In the genomic region with DNA sequence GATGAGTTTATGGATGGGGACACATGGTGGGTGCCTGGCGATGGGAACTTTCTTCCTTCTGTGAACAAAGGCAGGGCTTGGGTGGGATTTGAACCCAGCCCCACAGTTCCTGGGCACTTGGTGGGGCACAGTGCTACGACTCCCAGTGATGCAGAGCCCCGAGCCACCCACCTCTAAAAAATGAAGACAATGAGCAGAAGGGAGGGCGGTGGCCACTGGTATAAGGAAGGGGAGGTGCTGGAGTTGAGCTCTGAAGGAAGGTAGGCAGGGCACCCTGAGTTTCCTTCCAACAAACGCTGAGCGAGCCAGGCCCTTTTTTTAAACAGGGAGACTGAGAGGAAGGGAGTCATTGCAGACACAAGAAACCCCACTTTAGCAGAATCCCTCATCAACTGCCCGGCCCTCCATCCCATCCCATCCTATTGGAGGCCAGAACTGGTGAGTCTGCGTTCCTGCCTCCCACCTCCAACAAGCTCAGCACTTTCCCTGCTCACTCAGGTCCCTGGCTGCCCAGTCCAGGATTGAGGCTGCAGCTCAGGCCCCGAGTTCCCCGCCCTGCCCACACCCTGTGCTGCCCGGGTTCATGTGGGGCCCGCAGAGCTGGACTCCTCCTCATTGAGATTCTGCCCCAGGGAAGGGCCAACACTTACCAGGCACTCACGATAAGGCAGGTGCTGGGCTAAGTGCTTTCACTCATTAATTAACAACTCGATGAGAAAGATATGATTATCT, we compare ENCODE assay signal across 15 cellular contexts. TPM values are rescaled to one million over a fixed set of nuclear protein-coding genes. Genes with fewer than 3 reads are reported as not detected.
DNase-seq lines count a peak whose midpoint lies in the region; ATAC-seq and TF ChIP-seq lines count a peak whose summit lies in the region.
"Had no signal": no experiment of that assay in that cellular context is flagged by ENCODE, and none has a peak within 500 bp of the region (broad histone marks: within the 10 kb centered on the region; RNA-seq: fewer than 3 reads in every experiment).

No MANE protein-coding gene starts in this region.

- no peaks in the 10 kb centered on the region for H3K27me3 ChIP-seq in left lung
- no peaks in the 10 kb centered on the region for H3K27me3 ChIP-seq in upper lobe of right lung

- no peaks in the 10 kb centered on the region for H3K36me3 ChIP-seq in left lung
- no peaks in the 10 kb centered on the region for H3K36me3 ChIP-seq in upper lobe of right lung

- TF ChIP-seq CTCF in left lung (IDR thresholded peaks at IDR 0.05) (no peak), upper lobe of right lung (IDR thresholded peaks at IDR 0.05) (no peak)

- peak; percentile 83 for ATAC-seq in left lung
- peak; percentile 33 for ATAC-seq in upper lobe of right lung
- ATAC-seq in HG03457 (IDR thresholded peaks at IDR 0.05; ENCODE audit: unreplicated experiment): no peak
- ATAC-seq in GM21526 (IDR thresholded peaks at IDR 0.05; ENCODE audit: low FRiP score, unreplicated experiment): no peak
- ATAC-seq: GM23338 had no signal

- H3K9me3 ChIP-seq in left lung: no peaks in the 10 kb centered on the region
- H3K9me3 ChIP-seq in upper lobe of right lung: no peaks in the 10 kb centered on the region

- H3K4me1 ChIP-seq in left lung: no peaks in the 10 kb centered on the region
- no peaks in the 10 kb centered on the region for H3K4me1 ChIP-seq in upper lobe of right lung

- intact Hi-C loops in left lung (cut with DNase I) (no loop called here), upper lobe of right lung (cut with DNase I) (no loop called here)

- DNase-seq in NCI-H1436 (lab: John Stamatoyannopoulos, UW): peak; percentile 27
- no peak for DNase-seq in NCI-H1436 treated with DMSO at 0.1 percent for 48 hours (lab: John Stamatoyannopoulos, UW)
- DNase-seq in NCI-H69 (lab: John Stamatoyannopoulos, UW): peak; percentile 6
- DNase-seq in left lung: peak in 1 of 2 donors; percentile 34
- DNase-seq in upper lobe of right lung: no peak
- DNase-seq: 8988T; AML-193; C1 segment of cervical spinal cord; Calu3; CD4-positive, alpha-beta T cell; DMS 273 treated with DMSO at 0.1 percent for 48 hours; H9 had no signal

- no peak overlapping the region for H3K27ac ChIP-seq in left lung
- no peak overlapping the region for H3K27ac ChIP-seq in upper lobe of right lung

- H3K4me3 ChIP-seq in left lung: no peak overlapping the region
- H3K4me3 ChIP-seq in upper lobe of right lung: no peak overlapping the region
- H3K4me3 ChIP-seq: GM23338 had no signal

RNA-seq across cellular contexts. Expression of gene LINGO1, which starts 57.3 kb away (rescaled TPM):
- total RNA-seq in left lung (1 to 10 TPM in 1 of 2 donors, under 1 TPM in 1; 0.99 to 3.4 TPM), upper lobe of right lung (0.98 TPM)
- total RNA-seq: Calu3; CD4-positive, alpha-beta T cell had no signal

Comparison
In these comparisons a context has a peak if more than half of its experiments do, and no peak if none do; other contexts are left out.
1. DNase-seq: peak in NCI-H1436 (single experiment) and NCI-H69 (single experiment); none in NCI-H1436 treated with DMSO at 0.1 percent for 48 hours (single experiment) and upper lobe of right lung (single experiment).
2. ATAC-seq: peak in left lung (single experiment) and upper lobe of right lung (single experiment); none in HG03457 (single experiment) and GM21526 (single experiment).